ENCODE assay signal across 14 cellular contexts in the genomic region with DNA sequence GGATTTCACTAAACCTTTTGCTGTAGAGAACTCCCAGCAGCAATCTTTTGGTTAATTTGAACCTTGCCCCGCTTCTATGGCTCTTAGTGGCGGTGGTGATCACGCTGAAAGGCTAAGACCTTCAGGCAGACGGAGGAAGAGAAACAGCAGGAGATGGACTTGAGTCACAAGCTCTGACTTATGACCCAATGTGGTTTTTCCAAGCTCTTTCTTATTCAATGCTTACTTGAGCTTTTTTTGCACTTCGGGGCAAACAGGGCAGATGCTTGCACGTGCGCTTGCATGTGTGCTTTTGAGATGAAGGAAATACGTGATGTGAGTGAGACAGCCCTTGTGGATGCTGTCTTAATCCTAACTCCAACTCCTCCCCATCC. TPM values are rescaled to one million over a fixed set of nuclear protein-coding genes. Genes with fewer than 3 reads are reported as not detected.
DNase-seq lines count a peak whose midpoint lies in the region; ATAC-seq and TF ChIP-seq lines count a peak whose summit lies in the region.
"Had no signal": no experiment of that assay in that cellular context is flagged by ENCODE, and none has a peak within 500 bp of the region (broad histone marks: within the 10 kb centered on the region; RNA-seq: fewer than 3 reads in every experiment).

No MANE protein-coding gene starts in this region.

- H3K27me3 Mint-ChIP-seq in CD8-positive, alpha-beta T cell (ENCODE audit: low read depth) = no peaks in the 10 kb centered on the region
- H3K27me3 Mint-ChIP-seq in type B pancreatic cell = no peaks in the 10 kb centered on the region

- no peak for TF ChIP-seq CTCF in CD8-positive, alpha-beta T cell (IDR thresholded peaks at IDR 0.05)
- no peak for TF ChIP-seq CTCF in type B pancreatic cell (conservative IDR thresholded peaks at IDR 0.05)

- H3K36me3 Mint-ChIP-seq in CD8-positive, alpha-beta T cell = peaks cover 90% of the 10 kb centered on the region
- H3K36me3 Mint-ChIP-seq in type B pancreatic cell = peaks cover 63% of the 10 kb centered on the region

- no peaks in the 10 kb centered on the region for H3K9me3 ChIP-seq in CD8-positive, alpha-beta T cell (ENCODE audit: low read length)
- H3K9me3 ChIP-seq: thoracic aorta had no signal

- no peaks in the 10 kb centered on the region for H3K9me3 Mint-ChIP-seq in CD8-positive, alpha-beta T cell
- H3K9me3 Mint-ChIP-seq in type B pancreatic cell = no peaks in the 10 kb centered on the region

- H3K36me3 ChIP-seq in CD8-positive, alpha-beta T cell (ENCODE audit: insufficient read depth, low read length) = peaks cover 34% of the 10 kb centered on the region

- intact Hi-C loops in CD8-positive, alpha-beta T cell (cut with DNase I, micrococcal nuclease) = no loop called here

- H3K27me3 ChIP-seq in CD8-positive, alpha-beta T cell (ENCODE audit: insufficient read depth, low read length) = no peaks in the 10 kb centered on the region

- H3K27ac Mint-ChIP-seq in CD8-positive, alpha-beta T cell = peak overlapping the region; percentile 55
- no peak overlapping the region for H3K27ac Mint-ChIP-seq in type B pancreatic cell

- H3K4me1 Mint-ChIP-seq in CD8-positive, alpha-beta T cell (ENCODE audit: low read depth) = peaks cover 34% of the 10 kb centered on the region
- H3K4me1 Mint-ChIP-seq in type B pancreatic cell (ENCODE audit: unreplicated experiment) = peaks cover 36% of the 10 kb centered on the region

- H3K4me3 ChIP-seq in CD8-positive, alpha-beta T cell (ENCODE audit: low read depth, low read length) = no peak overlapping the region
- H3K4me3 ChIP-seq: lung, thoracic aorta had no signal

- H3K27ac ChIP-seq in CD8-positive, alpha-beta T cell (ENCODE audit: low read depth, low read length) = no peak overlapping the region
- H3K27ac ChIP-seq: thoracic aorta had no signal

- CTCF ChIA-PET in CD8-positive, alpha-beta T cell (lab: Charles Lee) = interaction anchor here (1.7 to 2.0 kb wide), 3 partner anchors 9 to 22 kb away, joined by 5 to 8 read pairs (median 8); no protein-coding TSS in a partner anchor

- ATAC-seq in CD8-positive, alpha-beta T cell = no peak

- H3K4me3 Mint-ChIP-seq in CD8-positive, alpha-beta T cell = no peak overlapping the region
- H3K4me3 Mint-ChIP-seq in type B pancreatic cell = no peak overlapping the region

- POLR2A ChIA-PET in CD8-positive, alpha-beta T cell (lab: Charles Lee) = no interaction called here

- DNase-seq in CD8-positive, alpha-beta T cell = no peak
- DNase-seq in RPMI7951 (ENCODE audit: low read depth) (peak; percentile 98), epidermal melanocyte (ENCODE audit: insufficient read length, low spot score) (peak; percentile 69), renal cortical epithelial cell (ENCODE audit: low read depth) (peak; percentile 61), type B pancreatic cell (ENCODE audit: extremely low spot score, unreplicated experiment) (no peak), NCI-H226 (no peak), NCI-H2227 (lab: John Stamatoyannopoulos, UW; ENCODE audit: unreplicated experiment) (no peak)
- no peak for DNase-seq in stimulated activated CD4-positive, alpha-beta T cell treated with anti-CD3 and anti-CD28 coated beads, Interleukin-4, amount 100 ng/mL, for 4 hours
- DNase-seq: activated naive CD4-positive, alpha-beta T cell; central memory CD4-positive, alpha-beta T cell; DMS153; NCI-H2171 had no signal

- peaks cover 31% of the 10 kb centered on the region for H3K4me1 ChIP-seq in CD8-positive, alpha-beta T cell (ENCODE audit: insufficient read depth, low read length)

RNA-seq across cellular contexts. Expression of a gene that starts 21.4 kb away (rescaled TPM):
- total RNA-seq in CD8-positive, alpha-beta T cell = 10 to 100 TPM; 46.6 to 54.4 TPM
- total RNA-seq in RPMI7951 (2014; rRNA removed; shearing (Covaris generic)) = 132 and 150 TPM in 2 replicates
- total RNA-seq in renal cortical epithelial cell = 6.8 and 9.9 TPM in 2 replicates
- 40.1 and 90.9 TPM in 2 replicates for total RNA-seq in type B pancreatic cell (ENCODE audit: low replicate concordance)

Comparison
In these comparisons a context has a peak if more than half of its experiments do, and no peak if none do; other contexts are left out.
1. DNase-seq: peak in RPMI7951 (single experiment), epidermal melanocyte (single experiment) and renal cortical epithelial cell (single experiment); none in CD8-positive, alpha-beta T cell (0 of 7), type B pancreatic cell (single experiment), NCI-H226 (single experiment), NCI-H2227 (single experiment) and stimulated activated CD4-positive, alpha-beta T cell treated with anti-CD3 and anti-CD28 coated beads, Interleukin-4, amount 100 ng/mL, for 4 hours (0 of 2).